ENCODE assay signal across 15 cellular contexts in genomic region chr15:84840255-84840654, GRCh38. TPM values are rescaled to one million over a fixed set of nuclear protein-coding genes. Genes with fewer than 3 reads are reported as not detected.
DNase-seq lines count a peak whose midpoint lies in the region; ATAC-seq and TF ChIP-seq lines count a peak whose summit lies in the region.
"Had no signal": no experiment of that assay in that cellular context is flagged by ENCODE, and none has a peak within 500 bp of the region (broad histone marks: within the 10 kb centered on the region; RNA-seq: fewer than 3 reads in every experiment).

No MANE protein-coding gene starts in this region.

- POLR2A ChIA-PET in HCT116 (lab: Charles Lee): no interaction called here

- TF ChIP-seq POLR2A in HCT116 (IDR thresholded peaks at IDR 0.05; ENCODE audit: borderline replicate concordance, extremely low read depth, insufficient read depth, insufficient read length) (no peak), esophagus squamous epithelium (IDR thresholded peaks at IDR 0.05) (no peak), stomach (IDR thresholded peaks at IDR 0.05) (no peak)

- H3K27me3 ChIP-seq in HCT116 (ENCODE audit: insufficient read depth, low read length) (no peaks in the 10 kb centered on the region), esophagus squamous epithelium (no peaks in the 10 kb centered on the region), stomach (no peaks in the 10 kb centered on the region)
- H3K27me3 ChIP-seq: ovary, testis had no signal

- no peak for TF ChIP-seq EP300 in stomach (IDR thresholded peaks at IDR 0.05)

- no peak overlapping the region for H3K4me3 ChIP-seq in HCT116 (replicated peaks in 1 of 2; ENCODE audit: low read depth in 1 of 2, low read length in 2 of 2)
- H3K4me3 ChIP-seq in esophagus squamous epithelium: no peak overlapping the region
- H3K4me3 ChIP-seq in mesodermal cell (ENCODE audit: extremely low read depth, insufficient read depth, low read length, poor library complexity, severe bottlenecking): no peak overlapping the region
- no peak overlapping the region for H3K4me3 ChIP-seq in stomach
- H3K4me3 ChIP-seq: ovary had no signal

- H3K27ac ChIP-seq in HCT116 (ENCODE audit: low read depth, low read length) (peak overlapping the region; percentile 0; the same call in 1 of the 2 replicates), esophagus squamous epithelium (peak overlapping the region in 3 of 4 donors; percentile 47 to 57 (median 50)), mesodermal cell (ENCODE audit: low read depth, low read length, severe bottlenecking) (peak overlapping the region; percentile 10), stomach (peak overlapping the region; percentile 82 to 96 (median 92))
- H3K27ac ChIP-seq: ovary, testis had no signal

- RAD21 ChIA-PET in HCT116 (lab: Charles Lee; ENCODE audit: low non-redundant PET in 1 of 2, low total read pairs in 2 of 2, uncharacterized antibody in 2 of 2, unreplicated experiment in 2 of 2): no interaction called here

- H3K9me2 ChIP-seq in HCT116 (ENCODE audit: insufficient read depth): no peaks in the 10 kb centered on the region

- TF ChIP-seq CTCF in HCT116 (IDR thresholded peaks at IDR 0.05 in 2 of 3, conservative IDR thresholded peaks at IDR 0.05 in 1 of 3; ENCODE audit: borderline replicate concordance in 1 of 3, insufficient read depth in 1 of 3, low read depth in 2 of 3, low read length in 2 of 3): no peak
- TF ChIP-seq CTCF in esophagus squamous epithelium (IDR thresholded peaks at IDR 0.05): no peak
- TF ChIP-seq CTCF in stomach (IDR thresholded peaks at IDR 0.05): no peak

- H2AFZ ChIP-seq in HCT116 (ENCODE audit: low read depth, low read length, poor library complexity, severe bottlenecking): no peak overlapping the region

- H3K9ac ChIP-seq in HCT116 (ENCODE audit: low read length): no peak overlapping the region

- BruUV-seq in HCT116 (replicated peaks; lab: Mats Ljungman, UMichigan): TSS peak; percentile 47

- intact Hi-C loops in HCT116 (cut with micrococcal nuclease): loop anchor here (10.0 kb wide), 1 partner anchor 205 kb away; no protein-coding TSS in a partner anchor
- intact Hi-C loops in esophagus squamous epithelium (cut with DNase I): no loop called here
- intact Hi-C loops in stomach (cut with DNase I; ENCODE audit: low total_unique reads): no loop called here

- DNase-seq in HCT116 (ENCODE audit: low read depth, low spot score) (no peak), esophagus squamous epithelium (lab: John Stamatoyannopoulos, UW) (no peak), stomach (peak; percentile 56), ecto neural progenitor cell (ENCODE audit: low spot score) (no peak), NCI-H2171 treated with DMSO at 0.1 percent for 48 hours (lab: John Stamatoyannopoulos, UW) (no peak)
- DNase-seq: activated effector memory CD4-positive, alpha-beta T cell treated with anti-CD3 and anti-CD28 coated beads, Interleukin-2, amount 50 U/mL, for 16 hours; effector CD8-positive, alpha-beta T cell; mesendoderm; NCI-H2029; NCI-H69 had no signal

- H3K79me2 ChIP-seq in HCT116 (ENCODE audit: insufficient read depth, low read length): no peaks in the 10 kb centered on the region

- CTCF ChIA-PET in HCT116 (lab: Charles Lee): interaction anchor here (0.8 kb wide), 1 partner anchor 38 kb away, joined by 4 read pairs; no protein-coding TSS in a partner anchor

- H3K4me1 ChIP-seq in HCT116 (ENCODE audit: control insufficient read depth in 1 of 2, insufficient read depth in 2 of 2, low read length in 2 of 2) (peaks cover 13 to 27% of the 10 kb centered on the region in 2 experiments), esophagus squamous epithelium (peaks cover 0 to 13% (median 10%) of the 10 kb centered on the region in 3 donors), mesodermal cell (ENCODE audit: control insufficient read depth, insufficient read depth, low read length, poor library complexity, severe bottlenecking) (no peaks in the 10 kb centered on the region), stomach (peaks cover 22 to 74% (median 42%) of the 10 kb centered on the region in 4 donors)

- TF ChIP-seq RAD21 in HCT116 (IDR thresholded peaks at IDR 0.05; ENCODE audit: low read depth): no peak

- no peaks in the 10 kb centered on the region for H3K36me3 ChIP-seq in HCT116 (ENCODE audit: control insufficient read depth in 1 of 2, insufficient read depth in 2 of 2, low read length in 2 of 2)
- no peaks in the 10 kb centered on the region for H3K36me3 ChIP-seq in esophagus squamous epithelium
- peaks cover 82% of the 10 kb centered on the region for H3K36me3 ChIP-seq in mesodermal cell (ENCODE audit: control insufficient read depth, insufficient read depth, low read length)
- H3K36me3 ChIP-seq in stomach: peaks cover 0 to 3% (median 0%) of the 10 kb centered on the region in 4 donors
- H3K36me3 ChIP-seq: ovary had no signal

- ATAC-seq in HCT116: no peak
- ATAC-seq in GM21786 (IDR thresholded peaks at IDR 0.05; ENCODE audit: unreplicated experiment): no peak
- ATAC-seq in esophagus mucosa: no peak

- H3K9me3 ChIP-seq in HCT116 (ENCODE audit: control insufficient read depth in 1 of 2, insufficient read depth in 1 of 2, low read depth in 1 of 2, low read length in 2 of 2) (no peaks in the 10 kb centered on the region), esophagus squamous epithelium (no peaks in the 10 kb centered on the region), mesodermal cell (ENCODE audit: control insufficient read depth, low read length) (no peaks in the 10 kb centered on the region), stomach (no peaks in the 10 kb centered on the region)
- H3K9me3 ChIP-seq: ovary, testis had no signal

- H3K4me2 ChIP-seq in HCT116 (ENCODE audit: low read length): peak overlapping the region; percentile 41

- 72 to 86% methylated on average over 4 of the region's 10 CpGs for WGBS in esophagus squamous epithelium, 2 donors
- 93 to 95% methylated on average over 8 to 9 of the region's 10 CpGs for WGBS in mesodermal cell (ENCODE audit: insufficient coverage in 2 of 2), 2 experiments
- 80 to 95% (median 84%) methylated on average over 5 to 10 of the region's 10 CpGs for WGBS in stomach, 5 donors

- H4K20me1 ChIP-seq in HCT116 (ENCODE audit: insufficient read depth): no peaks in the 10 kb centered on the region

TF ChIP-seq in HCT116, 20 proteins besides CTCF, POLR2A, EP300 and RAD21:
- TF ChIP-seq POLR2AphosphoS5 (IDR thresholded peaks at IDR 0.05; ENCODE audit: low read depth, low read length) (no peak), MAX (IDR thresholded peaks at IDR 0.05) (no peak), ZNF274 (IDR thresholded peaks at IDR 0.05; ENCODE audit: low read depth, low read length) (no peak), ZFX (IDR thresholded peaks at IDR 0.05) (no peak), CEBPB (IDR thresholded peaks at IDR 0.05; ENCODE audit: low read depth) (no peak)

RNA-seq across cellular contexts. Expression of gene ALPK3, which starts 23.1 kb away (rescaled TPM):
- total RNA-seq in HCT116 (2021; ENCODE audit: unreplicated experiment) (2.0 TPM), esophagus squamous epithelium (1 to 10 TPM; 1.8 to 4.2 (median 2.7) TPM), stomach (10 to 100 TPM in 1 of 5 donors, 1 to 10 TPM in 3, under 1 TPM in 1; 0.58 to 17.9 (median 8.1) TPM), esophagus mucosa (5.5 TPM)
- polyA plus RNA-seq in HCT116 (2012): 1.5 and 1.7 TPM in 2 replicates
- 44.1 TPM for polyA plus RNA-seq in mesodermal cell (2013, experiment 1 of 2)
- 37.1 TPM for polyA plus RNA-seq in mesodermal cell (2013, experiment 2 of 2)
- polyA plus RNA-seq in stomach: 1 to 10 TPM in 2 of 3 donors, under 1 TPM in 1; 0.76 to 4.7 (median 1.7) TPM

RNA-seq across cellular contexts. Expression of gene SLC28A1, which starts 44.2 kb away (rescaled TPM):
- total RNA-seq in HCT116 (2021; ENCODE audit: unreplicated experiment) (not detected), esophagus squamous epithelium (not detected), stomach (under 1 TPM in 1 of 5 donors, not detected in 4; 0.92 TPM), esophagus mucosa (not detected)
- 0.02 TPM in 1 of 2 replicates, not detected in the other for polyA plus RNA-seq in HCT116 (2012)
- polyA plus RNA-seq in mesodermal cell (2013, experiment 1 of 2): not detected
- not detected for polyA plus RNA-seq in mesodermal cell (2013, experiment 2 of 2)
- polyA plus RNA-seq in stomach: not detected

Comparison
In these comparisons a context has a peak if more than half of its experiments do, and no peak if none do; other contexts are left out.
1. H3K27ac ChIP-seq: peak in every context shown above with its lines; median percentile 92 in stomach; 50 in esophagus squamous epithelium; 10 in mesodermal cell; 0 in HCT116.